ENCODE assay signal across 8 cellular contexts in the genomic region with DNA sequence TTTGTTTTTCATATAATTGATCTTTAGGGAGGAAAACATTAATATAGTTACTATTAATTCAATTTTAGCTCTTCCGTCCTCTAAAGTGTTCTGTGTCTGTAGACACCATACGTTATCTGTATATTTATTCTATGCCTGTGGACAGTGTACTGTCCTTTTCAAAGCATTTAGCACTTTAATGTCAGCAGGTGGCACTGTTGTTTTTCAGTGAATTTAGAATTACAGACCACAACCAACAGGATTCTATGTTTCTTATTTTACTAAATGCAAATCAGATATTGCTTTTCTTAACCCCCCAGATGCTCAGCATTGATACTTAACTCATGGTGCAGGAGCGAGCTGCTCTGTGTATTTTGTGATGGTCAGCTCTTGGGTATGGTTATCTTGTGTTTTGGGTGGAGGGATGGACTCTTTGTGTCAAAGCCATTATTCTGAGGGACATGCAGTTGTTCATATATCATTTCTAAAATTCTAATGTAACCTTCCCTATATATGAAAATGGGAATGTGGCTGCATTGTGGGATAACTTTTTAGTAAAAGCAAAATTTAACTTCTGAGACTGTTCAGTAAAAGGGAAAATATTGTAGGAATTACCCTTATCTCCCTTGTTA.
DNase-seq lines count a peak whose midpoint lies in the region; ATAC-seq, FAIRE-seq and TF ChIP-seq lines count a peak whose summit lies in the region.

No MANE protein-coding gene starts in this region.

- H3K27me3 Mint-ChIP-seq in astrocyte (ENCODE audit: low read depth, unreplicated experiment) = no peaks in the 10 kb centered on the region

- peaks cover 2% of the 10 kb centered on the region for H3K4me1 Mint-ChIP-seq in astrocyte (ENCODE audit: low read depth, unreplicated experiment)

- no peak overlapping the region for H3K9ac ChIP-seq in astrocyte (ENCODE audit: low read length)

- no peaks in the 10 kb centered on the region for H3K27me3 ChIP-seq in astrocyte (ENCODE audit: insufficient read depth, low read length)
- H3K27me3 ChIP-seq in left lung = no peaks in the 10 kb centered on the region

- H3K79me2 ChIP-seq in astrocyte (ENCODE audit: insufficient read depth, low read length) = no peaks in the 10 kb centered on the region

- no peak overlapping the region for H3K4me3 Mint-ChIP-seq in astrocyte (ENCODE audit: unreplicated experiment)

- H3K9me3 ChIP-seq in astrocyte (ENCODE audit: insufficient read depth, low read depth, low read length) (no peaks in the 10 kb centered on the region), left lung (no peaks in the 10 kb centered on the region)

- peaks cover 16% of the 10 kb centered on the region for H4K20me1 ChIP-seq in astrocyte (ENCODE audit: insufficient read depth, low read length)

- FAIRE-seq in astrocyte (lab: Jason Lieb, UNC) = no peak

- no peaks in the 10 kb centered on the region for H3K4me1 ChIP-seq in astrocyte (ENCODE audit: insufficient read depth, low read length)
- H3K4me1 ChIP-seq in left lung = no peaks in the 10 kb centered on the region

- intact Hi-C loops in left lung (cut with DNase I) = no loop called here

- no peak overlapping the region for H3K27ac ChIP-seq in astrocyte (ENCODE audit: low read depth, low read length)
- H3K27ac ChIP-seq in left lung = no peak overlapping the region

- DNase-seq in AML-193 (lab: John Stamatoyannopoulos, UW) (peak; percentile 26 to 44), NCI-H1105 (lab: John Stamatoyannopoulos, UW) (peak; percentile 20), astrocyte (ENCODE audit: low read depth) (peak; percentile 13), left lung (no peak)

- no peaks in the 10 kb centered on the region for H3K9me3 Mint-ChIP-seq in astrocyte (ENCODE audit: unreplicated experiment)

- H2AFZ ChIP-seq in astrocyte (ENCODE audit: low read depth, low read length) = no peak overlapping the region

- no peak overlapping the region for H3K4me2 ChIP-seq in astrocyte (ENCODE audit: low read length)

- no peak overlapping the region for H3K27ac Mint-ChIP-seq in astrocyte (ENCODE audit: unreplicated experiment)

- peaks cover 4% of the 10 kb centered on the region for H3K36me3 Mint-ChIP-seq in astrocyte (ENCODE audit: low read depth, unreplicated experiment)

- TF ChIP-seq CTCF in astrocyte (IDR thresholded peaks at IDR 0.05; ENCODE audit: insufficient read depth, low read depth, low read length) = peak; percentile 66
- peak; percentile 24 to 39 for TF ChIP-seq CTCF in left lung (IDR thresholded peaks at IDR 0.05)

- H3K36me3 ChIP-seq in astrocyte (ENCODE audit: insufficient read depth, low read length) (peaks cover 9% of the 10 kb centered on the region), left lung (peaks cover 0 to 53% of the 10 kb centered on the region in 2 donors)

- ATAC-seq in GM18517 (IDR thresholded peaks at IDR 0.05; ENCODE audit: unreplicated experiment) = peak; percentile 60
- peak; percentile 61 for ATAC-seq in left lung
- ATAC-seq in GM21786 (IDR thresholded peaks at IDR 0.05; ENCODE audit: unreplicated experiment) = no peak
- no peak for ATAC-seq in HG03457 (IDR thresholded peaks at IDR 0.05; ENCODE audit: unreplicated experiment)
- ATAC-seq in HG02884 (IDR thresholded peaks at IDR 0.05; ENCODE audit: unreplicated experiment) = no peak

- H3K4me3 ChIP-seq in astrocyte (ENCODE audit: insufficient read depth, low read depth, low read length) = no peak overlapping the region
- no peak overlapping the region for H3K4me3 ChIP-seq in left lung

Comparison
In these comparisons a context has a peak if more than half of its experiments do, and no peak if none do; other contexts are left out.
1. DNase-seq: peak in AML-193 (2 of 2), NCI-H1105 (single experiment) and astrocyte (single experiment); none in left lung (0 of 2).
2. ATAC-seq: peak in GM18517 (single experiment) and left lung (single experiment); none in GM21786 (single experiment), HG03457 (single experiment) and HG02884 (single experiment).